In the genomic region with DNA sequence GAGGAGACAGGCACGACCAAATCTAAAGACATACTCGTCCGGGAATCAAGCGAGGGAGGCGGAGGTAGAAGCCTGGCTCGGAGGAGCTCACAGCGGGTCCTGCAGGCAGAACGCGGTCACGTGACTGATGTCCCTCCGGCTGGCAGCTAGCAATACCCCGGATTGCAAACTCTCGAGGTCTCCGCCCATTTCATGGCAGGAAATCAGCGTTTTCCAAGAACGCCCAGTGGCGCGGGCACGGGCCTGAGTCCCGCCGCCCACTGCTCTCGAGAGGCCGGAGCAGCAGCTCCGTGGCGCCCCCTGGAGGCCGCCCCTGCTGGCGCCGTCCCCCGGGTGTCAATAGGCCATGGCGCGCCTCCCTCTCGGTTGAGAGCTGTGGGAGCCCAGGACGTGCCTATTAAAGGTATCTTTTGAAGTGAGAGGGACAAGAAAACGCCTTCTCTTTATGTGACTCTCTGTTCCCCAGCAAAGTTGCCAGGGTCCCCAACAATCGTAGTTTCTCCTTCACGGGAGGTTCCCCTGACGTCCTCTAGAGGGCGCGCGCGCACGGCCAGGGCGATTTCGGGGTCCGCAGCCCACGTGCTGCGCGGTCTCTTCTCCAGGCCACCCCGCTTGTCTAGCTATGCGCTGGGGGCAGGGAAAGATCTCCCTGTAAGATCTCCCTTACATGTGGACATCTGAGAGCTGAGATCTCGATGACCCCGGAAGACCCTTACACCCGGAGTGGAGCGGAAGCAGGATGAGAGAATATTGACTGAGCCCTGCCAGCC, we compare ENCODE assay signal across 1 cellular context.
A peak's percentile ranks its signal among the peaks of the same experiment; 100 is the strongest.
TF ChIP-seq lines count a peak whose summit lies in the region.

No MANE protein-coding gene starts in this region.

TF ChIP-seq in A549, 52 proteins besides CTCF, POLR2A, EP300 and RAD21 (continued from another document):
- TF ChIP-seq REST (IDR thresholded peaks at IDR 0.05) (no peak), MAZ (IDR thresholded peaks at IDR 0.05; ENCODE audit: borderline replicate concordance, low read depth, low read length) (no peak), CBX8 (IDR thresholded peaks at IDR 0.05) (no peak), BHLHE40 (IDR thresholded peaks at IDR 0.05; ENCODE audit: low read depth, low read length) (no peak), NPAS2 (CRISPR knock-in tag; IDR thresholded peaks at IDR 0.05; ENCODE audit: borderline replicate concordance) (no peak), JUN (IDR thresholded peaks at IDR 0.05) (peak in 1 of 2 experiments; percentile 24; a peak in 1 of 5 replicates), ZC3H11A (IDR thresholded peaks at IDR 0.05) (no peak), CHD4 (IDR thresholded peaks at IDR 0.05; ENCODE audit: borderline replicate concordance) (no peak), BCL3 (IDR thresholded peaks at IDR 0.05) (no peak), MAX (IDR thresholded peaks at IDR 0.05) (peak; percentile 91), HEYL (CRISPR knock-in tag; IDR thresholded peaks at IDR 0.05) (no peak), NR3C1 (IDR thresholded peaks at IDR 0.05) (no peak), POLR2AphosphoS2 (conservative IDR thresholded peaks at IDR 0.05; ENCODE audit: low read length) (no peak), KDM5A (IDR thresholded peaks at IDR 0.05) (no peak), RARB (CRISPR knock-in tag; IDR thresholded peaks at IDR 0.05) (no peak), PBX3 (IDR thresholded peaks at IDR 0.05) (no peak), NFE2L2 (conservative IDR thresholded peaks at IDR 0.05; ENCODE audit: low read length) (no peak), FOSL2 (IDR thresholded peaks at IDR 0.05) (no peak), FOSL2 (CRISPR knock-in tag; IDR thresholded peaks at IDR 0.05) (no peak), EHMT2 (IDR thresholded peaks at IDR 0.05; ENCODE audit: low read depth) (no peak), ZSCAN20 (CRISPR knock-in tag; IDR thresholded peaks at IDR 0.05) (no peak), ELK1 (IDR thresholded peaks at IDR 0.05; ENCODE audit: low read depth, low read length) (no peak), RNF2 (IDR thresholded peaks at IDR 0.05; ENCODE audit: borderline replicate concordance, low read depth) (no peak), SMC3 (IDR thresholded peaks at IDR 0.05) (peak; percentile 87), MAFK (IDR thresholded peaks at IDR 0.05; ENCODE audit: partially characterized antibody) (no peak), HOXA7 (CRISPR knock-in tag; IDR thresholded peaks at IDR 0.05) (no peak), HMGXB4 (CRISPR knock-in tag; IDR thresholded peaks at IDR 0.05; ENCODE audit: borderline replicate concordance) (peak; percentile 71; the same call in 1 of the 2 replicates), KDM1A (IDR thresholded peaks at IDR 0.05; ENCODE audit: low read depth) (no peak), RFX5 (IDR thresholded peaks at IDR 0.05) (no peak), TP53 (CRISPR knock-in tag; IDR thresholded peaks at IDR 0.05) (no peak), SREBF2 (IDR thresholded peaks at IDR 0.05) (no peak), EHF (CRISPR knock-in tag; IDR thresholded peaks at IDR 0.05) (no peak), HOXB13 (CRISPR knock-in tag; IDR thresholded peaks at IDR 0.05; ENCODE audit: low read depth) (0 out of 2 replicates have a peak, but pooled peaks have one; percentile 13)
- TF ChIP-seq, protein P1, sequence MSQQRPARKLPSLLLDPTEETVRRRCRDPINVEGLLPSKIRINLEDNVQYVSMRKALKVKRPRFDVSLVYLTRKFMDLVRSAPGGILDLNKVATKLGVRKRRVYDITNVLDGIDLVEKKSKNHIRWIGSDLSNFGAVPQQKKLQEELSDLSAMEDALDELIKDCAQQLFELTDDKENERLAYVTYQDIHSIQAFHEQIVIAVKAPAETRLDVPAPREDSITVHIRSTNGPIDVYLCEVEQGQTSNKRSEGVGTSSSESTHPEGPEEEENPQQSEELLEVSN (IDR thresholded peaks at IDR 0.05; ENCODE audit: borderline replicate concordance, low read depth), result peak; percentile 74
- TF ChIP-seq, protein P2, sequence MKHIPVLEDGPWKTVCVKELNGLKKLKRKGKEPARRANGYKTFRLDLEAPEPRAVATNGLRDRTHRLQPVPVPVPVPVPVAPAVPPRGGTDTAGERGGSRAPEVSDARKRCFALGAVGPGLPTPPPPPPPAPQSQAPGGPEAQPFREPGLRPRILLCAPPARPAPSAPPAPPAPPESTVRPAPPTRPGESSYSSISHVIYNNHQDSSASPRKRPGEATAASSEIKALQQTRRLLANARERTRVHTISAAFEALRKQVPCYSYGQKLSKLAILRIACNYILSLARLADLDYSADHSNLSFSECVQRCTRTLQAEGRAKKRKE (CRISPR knock-in tag; IDR thresholded peaks at IDR 0.05; ENCODE audit: low read depth), result no peak
- TF ChIP-seq, protein P3, sequence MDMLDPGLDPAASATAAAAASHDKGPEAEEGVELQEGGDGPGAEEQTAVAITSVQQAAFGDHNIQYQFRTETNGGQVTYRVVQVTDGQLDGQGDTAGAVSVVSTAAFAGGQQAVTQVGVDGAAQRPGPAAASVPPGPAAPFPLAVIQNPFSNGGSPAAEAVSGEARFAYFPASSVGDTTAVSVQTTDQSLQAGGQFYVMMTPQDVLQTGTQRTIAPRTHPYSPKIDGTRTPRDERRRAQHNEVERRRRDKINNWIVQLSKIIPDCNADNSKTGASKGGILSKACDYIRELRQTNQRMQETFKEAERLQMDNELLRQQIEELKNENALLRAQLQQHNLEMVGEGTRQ (IDR thresholded peaks at IDR 0.05), result peak; percentile 94
TF ChIP-seq in A549: peak in this region for 8.
